In the genomic region with DNA sequence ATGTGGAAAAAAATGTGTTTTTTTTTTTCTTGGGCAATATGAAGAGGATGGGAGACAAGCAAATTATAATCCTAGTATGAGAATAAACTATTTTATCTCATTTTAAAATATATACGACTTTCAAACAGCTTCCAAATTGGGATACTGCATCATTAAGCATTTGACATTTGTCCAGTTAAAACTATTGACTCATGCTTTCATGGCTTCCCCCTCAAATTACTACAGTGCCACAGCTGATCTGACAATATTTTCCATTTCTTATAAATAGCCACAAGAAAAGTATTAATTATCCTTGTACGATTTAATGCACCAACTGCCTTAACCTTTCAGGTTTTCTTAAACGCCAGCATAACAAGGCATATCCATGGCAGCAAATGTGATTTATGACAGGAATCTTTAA, we compare ENCODE assay signal across 20 cellular contexts.
"Had no signal": no experiment of that assay in that cellular context is flagged by ENCODE, and none has a peak within 500 bp of the region (broad histone marks: within the 10 kb centered on the region; RNA-seq: fewer than 3 reads in every experiment).

No MANE protein-coding gene starts in this region.

- H3K9me3 ChIP-seq: heart right ventricle, neutrophil, right lobe of liver, thyroid gland had no signal

- ATAC-seq: activated CD8-positive, alpha-beta T cell treated with anti-CD3 and anti-CD28 coated beads for 36 hours; heart right ventricle; left ventricle myocardium superior; naive thymus-derived CD4-positive, alpha-beta T cell; right lobe of liver; stimulated activated memory B cell treated with anti-CD40 and anti-IgM and Interleukin-4, amounts not matched to agents 10 μg/mL and 1 μg/mL and 100 μg/mL, for 72 hours had no signal

- H3K4me1 ChIP-seq: parathyroid adenoma, right lobe of liver, thyroid gland had no signal

- H3K36me3 ChIP-seq: heart right ventricle, neutrophil, right lobe of liver, thyroid gland had no signal

- H3K4me1 Mint-ChIP-seq: immature natural killer cell; naive thymus-derived CD4-positive, alpha-beta T cell; stimulated activated memory B cell treated with anti-CD40 and anti-IgM and Interleukin-4, amounts not matched to agents 10 μg/mL and 1 μg/mL and 100 μg/mL, for 72 hours had no signal

- H3K27me3 ChIP-seq: heart right ventricle, neutrophil, right lobe of liver, thyroid gland had no signal

- H3K36me3 Mint-ChIP-seq: immature natural killer cell; naive thymus-derived CD4-positive, alpha-beta T cell; stimulated activated memory B cell treated with anti-CD40 and anti-IgM and Interleukin-4, amounts not matched to agents 10 μg/mL and 1 μg/mL and 100 μg/mL, for 72 hours had no signal

- DNase-seq: activated CD4-positive, alpha-beta T cell treated with anti-CD3 and anti-CD28 coated beads for 48 hours; activated CD4-positive, CD25-positive, alpha-beta regulatory T cell; activated CD8-positive, alpha-beta T cell treated with anti-CD3 and anti-CD28 coated beads for 36 hours; activated naive CD4-positive, alpha-beta T cell treated with Interleukin-2 at 50 U/mL for 16 hours; activated T-cell treated with anti-CD3 and anti-CD28 coated beads, Interleukin-2, amount 50 U/mL, for 24 hours; cerebellar nuclear complex; cortex of kidney; effector CD4-positive, alpha-beta T cell; heart right ventricle; immature natural killer cell; left ventricle myocardium superior; naive thymus-derived CD4-positive, alpha-beta T cell; right lobe of liver; stimulated activated CD4-positive, alpha-beta T cell treated with anti-CD3 and anti-CD28 coated beads, Interleukin-4, amount 100 ng/mL, for 4 hours; T-helper 9 cell; thyroid gland had no signal

- H3K27ac ChIP-seq: neutrophil, parathyroid adenoma, right lobe of liver, thyroid gland had no signal

- H3K79me2 ChIP-seq: parathyroid adenoma had no signal

- H3K9ac ChIP-seq: parathyroid adenoma had no signal

- H3K4me3 Mint-ChIP-seq: activated CD8-positive, alpha-beta T cell treated with anti-CD3 and anti-CD28 coated beads for 36 hours; activated T-cell treated with anti-CD3 and anti-CD28 coated beads, Interleukin-2, amount 50 U/mL, for 24 hours; immature natural killer cell; naive thymus-derived CD4-positive, alpha-beta T cell; stimulated activated memory B cell treated with anti-CD40 and anti-IgM and Interleukin-4, amounts not matched to agents 10 μg/mL and 1 μg/mL and 100 μg/mL, for 72 hours had no signal

- H2AFZ ChIP-seq: parathyroid adenoma had no signal

- H3K27ac Mint-ChIP-seq: activated CD8-positive, alpha-beta T cell treated with anti-CD3 and anti-CD28 coated beads for 36 hours; activated T-cell treated with anti-CD3 and anti-CD28 coated beads, Interleukin-2, amount 50 U/mL, for 24 hours; activated T-helper 2 cell treated with anti-CD3 and anti-CD28 coated beads, Interferon-gamma antibody, Interleukin-2, Interleukin-4, amounts not matched to agents 10 μg/mL and 5 μg/mL and 100 μg/mL, durations not matched to agents 14 hours and 24 hours and 36 hours; immature natural killer cell; naive thymus-derived CD4-positive, alpha-beta T cell; stimulated activated memory B cell treated with anti-CD40 and anti-IgM and Interleukin-4, amounts not matched to agents 10 μg/mL and 1 μg/mL and 100 μg/mL, for 72 hours had no signal

- H3K4me3 ChIP-seq: heart right ventricle, right lobe of liver, thyroid gland had no signal

- H3K27me3 Mint-ChIP-seq: activated CD8-positive, alpha-beta T cell treated with anti-CD3 and anti-CD28 coated beads for 36 hours; activated T-cell treated with anti-CD3 and anti-CD28 coated beads, Interleukin-2, amount 50 U/mL, for 24 hours; naive thymus-derived CD4-positive, alpha-beta T cell; stimulated activated memory B cell treated with anti-CD40 and anti-IgM and Interleukin-4, amounts not matched to agents 10 μg/mL and 1 μg/mL and 100 μg/mL, for 72 hours had no signal

- H3K9me3 Mint-ChIP-seq: activated CD8-positive, alpha-beta T cell treated with anti-CD3 and anti-CD28 coated beads for 36 hours; activated T-helper 2 cell treated with anti-CD3 and anti-CD28 coated beads, Interferon-gamma antibody, Interleukin-2, Interleukin-4, amounts not matched to agents 10 μg/mL and 5 μg/mL and 100 μg/mL, durations not matched to agents 14 hours and 24 hours and 36 hours had no signal
